Comparison of ENCODE assay signal across 2 cellular contexts in genomic region chr1:31517301-31517700, GRCh38.
TF ChIP-seq lines count a peak whose summit lies in the region.

No MANE protein-coding gene starts in this region.

TF ChIP-seq in HepG2, 621 proteins besides CTCF, POLR2A, EP300 and RAD21:
- TF ChIP-seq ZFP41 (CRISPR knock-in tag; IDR thresholded peaks at IDR 0.05; ENCODE audit: borderline replicate concordance): no peak

TF ChIP-seq in H1, 55 proteins besides CTCF, POLR2A, EP300 and RAD21:
- no peak for TF ChIP-seq CEBPB (IDR thresholded peaks at IDR 0.05; ENCODE audit: low read depth, low read length)
- TF ChIP-seq CBX8 (IDR thresholded peaks at IDR 0.05; ENCODE audit: borderline replicate concordance, low read depth, low read length): no peak
